ENCODE assay signal across 8 cellular contexts in the genomic region with DNA sequence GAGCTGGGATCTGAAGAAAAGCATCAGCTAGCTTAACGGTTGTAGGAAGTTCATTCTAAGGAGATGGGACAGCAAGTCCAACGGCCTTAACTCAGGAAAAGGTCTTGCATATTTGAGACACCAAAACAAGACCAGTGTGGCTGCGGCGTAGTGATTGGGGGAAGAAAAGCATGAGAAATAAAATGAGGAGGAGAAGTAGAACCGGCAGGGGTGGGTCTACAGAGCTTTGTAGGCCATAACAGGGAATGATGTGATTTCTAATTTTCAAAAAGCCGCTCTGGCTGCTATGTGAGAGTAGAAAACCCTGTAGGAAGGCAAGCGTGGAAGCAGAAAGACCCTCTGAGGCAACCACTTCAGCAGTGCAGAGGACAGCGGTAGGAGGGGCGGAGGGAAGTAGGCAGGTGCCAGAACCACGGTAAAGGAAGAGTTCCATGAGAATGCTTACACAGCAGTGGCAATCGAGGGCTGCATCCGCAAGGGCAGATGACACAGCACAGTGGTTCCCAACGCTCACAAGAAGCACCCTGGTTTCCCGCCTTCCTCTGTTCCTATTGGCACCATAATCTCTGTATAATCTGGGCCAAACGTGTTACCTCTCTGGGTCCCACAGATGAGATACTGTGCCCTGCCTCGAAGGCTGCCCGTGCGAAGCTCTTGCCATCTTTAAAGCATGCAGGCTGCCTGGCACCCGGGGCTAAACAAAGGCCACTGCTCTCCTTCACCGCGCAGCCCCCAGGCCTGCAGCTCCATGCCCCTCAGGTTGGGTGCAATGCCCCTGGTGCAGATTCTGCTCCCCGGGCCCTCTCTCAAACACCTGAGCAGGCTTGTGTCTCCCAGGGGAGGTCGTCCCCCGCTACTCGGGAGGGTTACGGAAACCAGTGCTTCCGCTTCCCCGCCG. TPM values are rescaled to one million over a fixed set of nuclear protein-coding genes. Genes with fewer than 3 reads are reported as not detected.
DNase-seq lines count a peak whose midpoint lies in the region; ATAC-seq, FAIRE-seq and TF ChIP-seq lines count a peak whose summit lies in the region.

No MANE protein-coding gene starts in this region.

- intact Hi-C loops in GM12878 (cut with micrococcal nuclease; ENCODE audit: unreplicated experiment) = loop anchor here (2.0 kb wide), 1 partner anchor 256 kb away; a partner anchor contains a TSS

- in situ Hi-C loops in GM12878 (cut with MboI) = loop anchor here (5.0 to 10.0 kb wide), 2 partner anchors 95 to 258 kb away; a partner anchor contains a TSS

- RAD21 ChIA-PET in GM12878 (lab: Charles Lee; ENCODE audit: unreplicated experiment) = interaction anchor here (0.6 to 3.6 kb wide), 41 partner anchors 11 to 537 kb away, joined by 3 to 148 read pairs (median 5); a partner anchor contains a TSS

- TF ChIP-seq EP300 in GM12878 (IDR thresholded peaks at IDR 0.05; ENCODE audit: borderline replicate concordance in 1 of 2, control insufficient read depth in 1 of 2, low read depth in 2 of 2, low read length in 2 of 2) = no peak

- ATAC-seq in HG02678 (IDR thresholded peaks at IDR 0.05; ENCODE audit: unreplicated experiment) = peak; percentile 28
- ATAC-seq in GM12878 = peak; percentile 5
- ATAC-seq in stimulated activated effector memory CD8-positive, alpha-beta T cell treated with anti-CD3 and anti-CD28 coated beads, Interleukin-12 subunit alpha, Interleukin-12 subunit beta, amount 100 ng/mL, for 72 hours = peak; percentile 17

- no peak for TF ChIP-seq CTCF in GM06990 (IDR thresholded peaks at IDR 0.05; ENCODE audit: insufficient read depth, low read length, poor library complexity, severe bottlenecking)
- no peak for TF ChIP-seq CTCF in OCI-LY1 (IDR thresholded peaks at IDR 0.05; ENCODE audit: low read length)
- TF ChIP-seq CTCF in GM12878 (IDR thresholded peaks at IDR 0.05 in 2 of 3, conservative IDR thresholded peaks at IDR 0.05 in 1 of 3; ENCODE audit: control insufficient read depth in 2 of 3, extremely low read depth in 1 of 3, insufficient read depth in 1 of 3, low read depth in 3 of 3, low read length in 3 of 3) = no peak
- TF ChIP-seq CTCF in keratinocyte (optimal IDR thresholded peaks at IDR 0.05 in 1 of 3, IDR thresholded peaks at IDR 0.05 in 1 of 3, conservative IDR thresholded peaks at IDR 0.05 in 1 of 3; ENCODE audit: extremely low read depth in 1 of 3, insufficient read depth in 2 of 3, low read length in 3 of 3) = no peak

- H3K9me2 ChIP-seq in OCI-LY1 (ENCODE audit: low read depth, low read length) = no peaks in the 10 kb centered on the region

- peak overlapping the region; percentile 77 for H3K27ac Mint-ChIP-seq in stimulated activated effector memory CD8-positive, alpha-beta T cell treated with anti-CD3 and anti-CD28 coated beads, Interleukin-12 subunit alpha, Interleukin-12 subunit beta, amount 100 ng/mL, for 72 hours

- no peak for TF ChIP-seq POLR2A in GM12878 (IDR thresholded peaks at IDR 0.05; ENCODE audit: low read depth, low read length)

- H3K9me1 ChIP-seq in keratinocyte (ENCODE audit: control insufficient read depth, extremely low read depth, insufficient read depth, low read length) = no peaks in the 10 kb centered on the region

- peak overlapping the region; percentile 33 for H3K27ac ChIP-seq in OCI-LY1 (ENCODE audit: low read depth, low read length, poor library complexity, severe bottlenecking)
- H3K27ac ChIP-seq in GM12878 (ENCODE audit: control insufficient read depth, insufficient read depth) = peak overlapping the region; percentile 86
- H3K27ac ChIP-seq in keratinocyte (ENCODE audit: control insufficient read depth, insufficient read depth, low read length) = peak overlapping the region; percentile 56

- BruUV-seq in GM12878 (replicated peaks; lab: Mats Ljungman, UMichigan) = TSS peak; percentile 31

- H2AFZ ChIP-seq in OCI-LY1 (ENCODE audit: low read length) (no peak overlapping the region), GM12878 (ENCODE audit: control insufficient read depth, low read depth, low read length) (peak overlapping the region; percentile 92), keratinocyte (ENCODE audit: control insufficient read depth, low read length) (peak overlapping the region; percentile 84)

- WGBS in GM12878 (ENCODE audit: insufficient coverage, insufficient replicate concordance, low lambda C conversion rate, missing lambda C conversion rate) = 17% methylated on average over 29 of the region's 29 CpGs

- H3K9ac ChIP-seq in OCI-LY1 (ENCODE audit: low read length) (peak overlapping the region; percentile 79), GM12878 (ENCODE audit: control insufficient read depth, insufficient read depth, low read length) (peak overlapping the region; percentile 88), keratinocyte (ENCODE audit: control insufficient read depth, extremely low read depth, insufficient read depth, low read length) (peak overlapping the region; percentile 78)

- TF ChIP-seq RAD21 in GM12878 (IDR thresholded peaks at IDR 0.05; ENCODE audit: insufficient read depth, low read depth, low read length) = no peak

- H4K20me1 ChIP-seq in OCI-LY1 (ENCODE audit: insufficient read depth, low read length) = no peaks in the 10 kb centered on the region
- no peaks in the 10 kb centered on the region for H4K20me1 ChIP-seq in GM12878 (ENCODE audit: control insufficient read depth, insufficient read depth)
- H4K20me1 ChIP-seq in keratinocyte (ENCODE audit: control insufficient read depth, extremely low read depth, insufficient read depth, low read length) = no peaks in the 10 kb centered on the region

- peaks cover 10% of the 10 kb centered on the region for H3K36me3 ChIP-seq in GM06990 (ENCODE audit: control insufficient read depth, insufficient read depth, low read length)
- peaks cover 14% of the 10 kb centered on the region for H3K36me3 ChIP-seq in OCI-LY1 (ENCODE audit: insufficient read depth, low read length)
- peaks cover 1 to 11% of the 10 kb centered on the region in 2 experiments; a peak in 3 of 4 replicates for H3K36me3 ChIP-seq in GM12878 (ENCODE audit: control insufficient read depth in 2 of 2, insufficient read depth in 2 of 2, low read length in 1 of 2)
- H3K36me3 ChIP-seq in keratinocyte (ENCODE audit: control insufficient read depth in 2 of 2, extremely low read depth in 1 of 2, insufficient read depth in 2 of 2, low read length in 2 of 2) = peaks cover 1 to 14% of the 10 kb centered on the region in 2 experiments

- peaks cover 55% of the 10 kb centered on the region for H3K36me3 Mint-ChIP-seq in stimulated activated effector memory CD8-positive, alpha-beta T cell treated with anti-CD3 and anti-CD28 coated beads, Interleukin-12 subunit alpha, Interleukin-12 subunit beta, amount 100 ng/mL, for 72 hours

- H3K9me3 ChIP-seq in OCI-LY1 (ENCODE audit: low read length) (no peaks in the 10 kb centered on the region), GM12878 (replicated peaks; ENCODE audit: control insufficient read depth, insufficient read depth, low read length) (no peaks in the 10 kb centered on the region), keratinocyte (ENCODE audit: control insufficient read depth, low read depth, low read length) (no peaks in the 10 kb centered on the region)

- H3K4me3 Mint-ChIP-seq in stimulated activated effector memory CD8-positive, alpha-beta T cell treated with anti-CD3 and anti-CD28 coated beads, Interleukin-12 subunit alpha, Interleukin-12 subunit beta, amount 100 ng/mL, for 72 hours = peak overlapping the region; percentile 73

- DNase-seq in GM06990 (ENCODE audit: extremely low read depth, insufficient read length) (no peak), GM12878 (ENCODE audit: low read depth, low spot score) (no peak), keratinocyte (ENCODE audit: low read depth, low spot score) (no peak), cerebellar nuclear complex (lab: John Stamatoyannopoulos, UW) (no peak), mucosa of gallbladder (ENCODE audit: low spot score) (no peak)
- DNase-seq in stimulated activated effector memory CD8-positive, alpha-beta T cell treated with anti-CD3 and anti-CD28 coated beads, Interleukin-12 subunit alpha, Interleukin-12 subunit beta, amount 100 ng/mL, for 72 hours (ENCODE audit: low spot score in 2 of 2) = peak in 1 of 2 donors; percentile 71

- H3K4me1 ChIP-seq in OCI-LY1 (ENCODE audit: insufficient read depth, low read length, severe bottlenecking) = peaks cover 19% of the 10 kb centered on the region
- H3K4me1 ChIP-seq in GM12878 (ENCODE audit: control insufficient read depth, insufficient read depth, low read length) = peaks cover 3% of the 10 kb centered on the region; the same call in 1 of the 2 replicates
- peaks cover 17% of the 10 kb centered on the region for H3K4me1 ChIP-seq in keratinocyte (ENCODE audit: control insufficient read depth, extremely low read depth, insufficient read depth, low read length)

- dilution Hi-C loops in keratinocyte (cut with MboI; ENCODE audit: extremely low pct_ligation_motif_present, low sequenced_read_pairs) = no loop called here

- no peaks in the 10 kb centered on the region for H3F3A ChIP-seq in OCI-LY1 (ENCODE audit: insufficient read depth, low read length)

- H3K79me2 ChIP-seq in OCI-LY1 (ENCODE audit: insufficient read depth, low read length) (no peaks in the 10 kb centered on the region), GM12878 (ENCODE audit: control insufficient read depth, insufficient read depth, low read length) (peaks cover 18% of the 10 kb centered on the region), keratinocyte (ENCODE audit: control insufficient read depth, insufficient read depth, low read length) (peaks cover 8% of the 10 kb centered on the region)

- POLR2A ChIA-PET in GM12878 (lab: Charles Lee) = interaction anchor here (0.5 to 3.1 kb wide), 13 partner anchors 9 to 255 kb away, joined by 3 to 30 read pairs (median 4); a partner anchor contains a TSS

- CTCF ChIA-PET in GM12878 (lab: Yijun Ruan, JAX) = interaction anchor here (0.6 to 10.4 kb wide), 40 partner anchors 7 to 256 kb away, joined by 3 to 238 read pairs (median 4); a partner anchor contains a TSS

- H3K9me3 Mint-ChIP-seq in stimulated activated effector memory CD8-positive, alpha-beta T cell treated with anti-CD3 and anti-CD28 coated beads, Interleukin-12 subunit alpha, Interleukin-12 subunit beta, amount 100 ng/mL, for 72 hours = no peaks in the 10 kb centered on the region

- H3K4me3 ChIP-seq in GM06990 (replicated peaks; ENCODE audit: low read depth, low read length) = peak overlapping the region; percentile 86
- H3K4me3 ChIP-seq in OCI-LY1 (ENCODE audit: low read depth, low read length, poor library complexity, severe bottlenecking) = peak overlapping the region; percentile 76
- H3K4me3 ChIP-seq in GM12878 = peak overlapping the region; percentile 99
- H3K4me3 ChIP-seq in keratinocyte (ENCODE audit: control insufficient read depth in 2 of 3, extremely low read depth in 1 of 3, insufficient read depth in 2 of 3, low read depth in 1 of 3, low read length in 3 of 3) = peak overlapping the region; percentile 73 to 83 (median 80)

- H3K4me2 ChIP-seq in OCI-LY1 (ENCODE audit: low read length) (peak overlapping the region; percentile 88), GM12878 (ENCODE audit: control insufficient read depth, insufficient read depth) (peak overlapping the region; percentile 100), keratinocyte (ENCODE audit: control insufficient read depth, extremely low read depth, insufficient read depth, low read depth, low read length) (peak overlapping the region; percentile 96)

- H3K4me1 Mint-ChIP-seq in stimulated activated effector memory CD8-positive, alpha-beta T cell treated with anti-CD3 and anti-CD28 coated beads, Interleukin-12 subunit alpha, Interleukin-12 subunit beta, amount 100 ng/mL, for 72 hours = peaks cover 43% of the 10 kb centered on the region

- SMC1A ChIA-PET in GM12878 (lab: Charles Lee; ENCODE audit: uncharacterized antibody, unreplicated experiment) = interaction anchor here (0.6 to 4.2 kb wide), 24 partner anchors 11 to 292 kb away, joined by 3 to 99 read pairs (median 5); a partner anchor contains a TSS

- no peaks in the 10 kb centered on the region for H3K27me3 ChIP-seq in GM06990 (replicated peaks; ENCODE audit: control insufficient read depth, insufficient read depth, low read length)
- H3K27me3 ChIP-seq in OCI-LY1 (ENCODE audit: insufficient read depth, low read length) = 0 out of 2 replicates have a peak, but pooled peaks cover 7% of the 10 kb centered on the region
- H3K27me3 ChIP-seq in GM12878 (replicated peaks in 1 of 2; ENCODE audit: control insufficient read depth in 2 of 2, insufficient read depth in 2 of 2, low read length in 1 of 2) = no peaks in the 10 kb centered on the region
- H3K27me3 ChIP-seq in keratinocyte (ENCODE audit: control insufficient read depth, extremely low read depth, insufficient read depth, low read length) = no peaks in the 10 kb centered on the region

- FAIRE-seq in GM12878 (lab: Jason Lieb, UNC) (peak; percentile 35), keratinocyte (lab: Jason Lieb, UNC) (no peak)

RNA-seq across cellular contexts. Expression of a gene that starts 0.8 kb away (rescaled TPM):
- total RNA-seq in GM12878 (2013; cell fraction: nucleolus; rRNA removed) = 24.3 and 25.0 TPM in 2 replicates
- total RNA-seq in GM12878 (2014; rRNA removed) (30.0 and 32.1 TPM in 2 replicates), GM12878 (2014; rRNA removed; fragmentation: Illumina TruSeq; extraction: Trizol) (11.2 and 11.5 TPM in 2 replicates), GM12878 (2021) (23.0 and 24.9 TPM in 2 replicates), mucosa of gallbladder (19.1 TPM)
- polyA plus RNA-seq in GM12878 (2011; ENCODE audit: low read depth) = 8.5 TPM
- polyA plus RNA-seq in GM12878 (2011; rRNA removed) (9.1 and 18.6 TPM in 2 replicates), GM12878 (2014; fragmentation: Illumina TruSeq; extraction: Trizol) (1.8 and 7.4 TPM in 2 replicates), GM12878 (2014; fragmentation: Nextera tagmentation; extraction: Ambion mirVana) (10 to 100 TPM; 18.0 to 22.5 TPM), GM12878 (2014; rRNA removed) (31.8 and 37.9 TPM in 2 replicates), GM12878 (2016; fragmentation: Nextera tagmentation; extraction: Ambion mirVana) (10 to 100 TPM; 30.3 to 36.2 TPM), keratinocyte (6.6 to 8.3 TPM (median 7.2 TPM) in 3 replicates)
- 18.4 and 28.0 TPM in 2 replicates for polyA plus RNA-seq in GM12878 (2011; cell fraction: cytosol; rRNA removed)
- 25.2 and 29.1 TPM in 2 replicates for polyA plus RNA-seq in GM12878 (2011; cell fraction: nucleus; rRNA removed)
- 16.2 and 19.1 TPM in 2 replicates for polyA plus RNA-seq in GM12878 (2012)
- polyA minus RNA-seq in GM12878 (2011; rRNA and poly(A)+ RNA removed) = 7.2 and 13.4 TPM in 2 replicates
- polyA minus RNA-seq in GM12878 (2011; cell fraction: cytosol; rRNA and poly(A)+ RNA removed) = 4.2 and 4.8 TPM in 2 replicates
- 4.8 and 9.9 TPM in 2 replicates for polyA minus RNA-seq in GM12878 (2011; cell fraction: nucleus; rRNA and poly(A)+ RNA removed)
- 2.0 TPM for polyA plus RNA-seq in keratinocyte (2011; ENCODE audit: low read depth)
- polyA plus RNA-seq in keratinocyte (2011; cell fraction: cytosol; rRNA removed) = 3.3 and 5.3 TPM in 2 replicates
- polyA plus RNA-seq in keratinocyte (2011; cell fraction: nucleus; rRNA removed) = 4.3 and 5.6 TPM in 2 replicates
- 4.1 and 11.5 TPM in 2 replicates for polyA plus RNA-seq in keratinocyte (2012; ENCODE audit: low replicate concordance)
- 2.5 to 7.1 TPM (median 4.6 TPM) in 3 replicates for polyA minus RNA-seq in keratinocyte
- polyA minus RNA-seq in keratinocyte (2011; cell fraction: cytosol; rRNA and poly(A)+ RNA removed) = 3.1 TPM
- 3.3 and 4.8 TPM in 2 replicates for polyA minus RNA-seq in keratinocyte (2011; cell fraction: nucleus; rRNA and poly(A)+ RNA removed)

RNA-seq across cellular contexts. Expression of a gene that starts 12.9 kb away (rescaled TPM):
- total RNA-seq in GM12878 (2013; cell fraction: nucleolus; rRNA removed) = 47.1 and 54.6 TPM in 2 replicates
- total RNA-seq in GM12878 (2014; rRNA removed) = 15.8 and 16.5 TPM in 2 replicates
- 6.3 and 7.2 TPM in 2 replicates for total RNA-seq in GM12878 (2014; rRNA removed; fragmentation: Illumina TruSeq; extraction: Trizol)
- 21.6 and 26.1 TPM in 2 replicates for total RNA-seq in GM12878 (2021)
- polyA plus RNA-seq in GM12878 (2011; ENCODE audit: low read depth) = 4.8 TPM
- polyA plus RNA-seq in GM12878 (2011; rRNA removed) = 10.6 and 20.8 TPM in 2 replicates
- 19.6 and 26.6 TPM in 2 replicates for polyA plus RNA-seq in GM12878 (2011; cell fraction: cytosol; rRNA removed)
- polyA plus RNA-seq in GM12878 (2011; cell fraction: nucleus; rRNA removed) = 81.6 and 88.9 TPM in 2 replicates
- 10.6 and 12.7 TPM in 2 replicates for polyA plus RNA-seq in GM12878 (2012)
- polyA plus RNA-seq in GM12878 (2014; fragmentation: Illumina TruSeq; extraction: Trizol) = 3.8 and 6.5 TPM in 2 replicates
- polyA plus RNA-seq in GM12878 (2014; fragmentation: Nextera tagmentation; extraction: Ambion mirVana) = under 1 TPM; 0.06 to 0.18 TPM
- 17.5 and 18.0 TPM in 2 replicates for polyA plus RNA-seq in GM12878 (2014; rRNA removed)
- 1 to 10 TPM; 5.3 to 6.4 TPM for polyA plus RNA-seq in GM12878 (2016; fragmentation: Nextera tagmentation; extraction: Ambion mirVana)
- polyA minus RNA-seq in GM12878 (2011; rRNA and poly(A)+ RNA removed) = 26.9 and 31.0 TPM in 2 replicates
- polyA minus RNA-seq in GM12878 (2011; cell fraction: cytosol; rRNA and poly(A)+ RNA removed) = 13.6 and 15.0 TPM in 2 replicates
- 14.1 and 24.3 TPM in 2 replicates for polyA minus RNA-seq in GM12878 (2011; cell fraction: nucleus; rRNA and poly(A)+ RNA removed)
- 6.9 to 10.2 TPM (median 7.5 TPM) in 3 replicates for polyA plus RNA-seq in keratinocyte
- 1.2 TPM for polyA plus RNA-seq in keratinocyte (2011; ENCODE audit: low read depth)
- polyA plus RNA-seq in keratinocyte (2011; cell fraction: cytosol; rRNA removed) = 2.3 and 3.0 TPM in 2 replicates
- polyA plus RNA-seq in keratinocyte (2011; cell fraction: nucleus; rRNA removed) = 19.8 and 21.2 TPM in 2 replicates
- 5.2 and 6.3 TPM in 2 replicates for polyA plus RNA-seq in keratinocyte (2012; ENCODE audit: low replicate concordance)
- polyA minus RNA-seq in keratinocyte = 12.4 to 21.9 TPM (median 13.6 TPM) in 3 replicates
- polyA minus RNA-seq in keratinocyte (2011; cell fraction: cytosol; rRNA and poly(A)+ RNA removed) = 8.4 TPM
- 18.9 and 19.0 TPM in 2 replicates for polyA minus RNA-seq in keratinocyte (2011; cell fraction: nucleus; rRNA and poly(A)+ RNA removed)
- total RNA-seq in mucosa of gallbladder = 42.3 TPM

RNA-seq across cellular contexts. Expression of a gene that starts 13.2 kb away (rescaled TPM):
- 12.3 and 15.0 TPM in 2 replicates for total RNA-seq in GM12878 (2013; cell fraction: nucleolus; rRNA removed)
- total RNA-seq in GM12878 (2014; rRNA removed) (2.7 and 3.3 TPM in 2 replicates), GM12878 (2014; rRNA removed; fragmentation: Illumina TruSeq; extraction: Trizol) (2.6 and 2.8 TPM in 2 replicates), GM12878 (2021) (3.5 and 3.9 TPM in 2 replicates), mucosa of gallbladder (6.9 TPM)
- 1.00 TPM for polyA plus RNA-seq in GM12878 (2011; ENCODE audit: low read depth)
- polyA plus RNA-seq in GM12878 (2011; rRNA removed) (1.7 and 2.3 TPM in 2 replicates), GM12878 (2014; fragmentation: Illumina TruSeq; extraction: Trizol) (1.5 and 2.0 TPM in 2 replicates), GM12878 (2014; fragmentation: Nextera tagmentation; extraction: Ambion mirVana) (under 1 TPM; 0.34 to 0.77 TPM), GM12878 (2014; rRNA removed) (5.3 and 6.2 TPM in 2 replicates), GM12878 (2016; fragmentation: Nextera tagmentation; extraction: Ambion mirVana) (1 to 10 TPM; 2.6 to 2.8 TPM), keratinocyte (0.39 to 2.0 TPM (median 1.4 TPM) in 3 replicates)
- 1.1 and 2.2 TPM in 2 replicates for polyA plus RNA-seq in GM12878 (2011; cell fraction: cytosol; rRNA removed)
- polyA plus RNA-seq in GM12878 (2011; cell fraction: nucleus; rRNA removed) = 17.6 and 25.2 TPM in 2 replicates
- polyA plus RNA-seq in GM12878 (2012) = 2.0 and 2.6 TPM in 2 replicates
- polyA minus RNA-seq in GM12878 (2011; rRNA and poly(A)+ RNA removed) = 1.6 and 1.9 TPM in 2 replicates
- 0.94 TPM in 1 of 2 replicates, not detected in the other for polyA minus RNA-seq in GM12878 (2011; cell fraction: cytosol; rRNA and poly(A)+ RNA removed)
- 3.1 and 4.7 TPM in 2 replicates for polyA minus RNA-seq in GM12878 (2011; cell fraction: nucleus; rRNA and poly(A)+ RNA removed)
- polyA plus RNA-seq in keratinocyte (2011; ENCODE audit: low read depth) = 2.3 TPM
- 0.52 and 0.55 TPM in 2 replicates for polyA plus RNA-seq in keratinocyte (2011; cell fraction: cytosol; rRNA removed)
- polyA plus RNA-seq in keratinocyte (2011; cell fraction: nucleus; rRNA removed) = 6.2 and 7.5 TPM in 2 replicates
- 0.87 and 1.1 TPM in 2 replicates for polyA plus RNA-seq in keratinocyte (2012; ENCODE audit: low replicate concordance)
- 0.30 to 2.5 TPM (median 1.4 TPM) in 3 replicates for polyA minus RNA-seq in keratinocyte
- polyA minus RNA-seq in keratinocyte (2011; cell fraction: cytosol; rRNA and poly(A)+ RNA removed) = not detected
- polyA minus RNA-seq in keratinocyte (2011; cell fraction: nucleus; rRNA and poly(A)+ RNA removed) = 1.5 and 4.1 TPM in 2 replicates

RNA-seq across cellular contexts. Expression of a gene that starts 41.0 kb away (rescaled TPM):
- 20.3 and 22.8 TPM in 2 replicates for total RNA-seq in GM12878 (2013; cell fraction: nucleolus; rRNA removed)
- 4.0 and 4.7 TPM in 2 replicates for total RNA-seq in GM12878 (2014; rRNA removed)
- 2.8 and 3.2 TPM in 2 replicates for total RNA-seq in GM12878 (2014; rRNA removed; fragmentation: Illumina TruSeq; extraction: Trizol)
- total RNA-seq in GM12878 (2021) = 14.3 and 14.9 TPM in 2 replicates
- polyA plus RNA-seq in GM12878 (2011; ENCODE audit: low read depth) = 3.6 TPM
- 3.2 and 9.6 TPM in 2 replicates for polyA plus RNA-seq in GM12878 (2011; rRNA removed)
- polyA plus RNA-seq in GM12878 (2011; cell fraction: cytosol; rRNA removed) = 12.6 and 16.8 TPM in 2 replicates
- polyA plus RNA-seq in GM12878 (2011; cell fraction: nucleus; rRNA removed) = 28.6 and 33.7 TPM in 2 replicates
- 7.6 and 8.5 TPM in 2 replicates for polyA plus RNA-seq in GM12878 (2012)
- 1.8 and 7.9 TPM in 2 replicates for polyA plus RNA-seq in GM12878 (2014; fragmentation: Illumina TruSeq; extraction: Trizol)
- polyA plus RNA-seq in GM12878 (2014; fragmentation: Nextera tagmentation; extraction: Ambion mirVana) = 1 to 10 TPM in 1 of 2 experiments, under 1 TPM in 1; 0.72 to 1.9 TPM
- 7.6 and 9.5 TPM in 2 replicates for polyA plus RNA-seq in GM12878 (2014; rRNA removed)
- polyA plus RNA-seq in GM12878 (2016; fragmentation: Nextera tagmentation; extraction: Ambion mirVana) = 1 to 10 TPM; 2.6 to 3.0 TPM
- polyA minus RNA-seq in GM12878 (2011; rRNA and poly(A)+ RNA removed) = 15.1 and 29.7 TPM in 2 replicates
- 14.7 and 16.7 TPM in 2 replicates for polyA minus RNA-seq in GM12878 (2011; cell fraction: cytosol; rRNA and poly(A)+ RNA removed)
- polyA minus RNA-seq in GM12878 (2011; cell fraction: nucleus; rRNA and poly(A)+ RNA removed) = 10.8 and 21.8 TPM in 2 replicates
- 2.3 to 3.1 TPM (median 2.6 TPM) in 3 replicates for polyA plus RNA-seq in keratinocyte
- polyA plus RNA-seq in keratinocyte (2011; ENCODE audit: low read depth) = 2.1 TPM
- 1.4 and 1.7 TPM in 2 replicates for polyA plus RNA-seq in keratinocyte (2011; cell fraction: cytosol; rRNA removed)
- 7.0 and 8.3 TPM in 2 replicates for polyA plus RNA-seq in keratinocyte (2011; cell fraction: nucleus; rRNA removed)
- polyA plus RNA-seq in keratinocyte (2012; ENCODE audit: low replicate concordance) = 3.9 and 5.2 TPM in 2 replicates
- 5.6 to 11.6 TPM (median 10.5 TPM) in 3 replicates for polyA minus RNA-seq in keratinocyte
- 3.1 TPM for polyA minus RNA-seq in keratinocyte (2011; cell fraction: cytosol; rRNA and poly(A)+ RNA removed)
- polyA minus RNA-seq in keratinocyte (2011; cell fraction: nucleus; rRNA and poly(A)+ RNA removed) = 8.3 and 10.9 TPM in 2 replicates
- total RNA-seq in mucosa of gallbladder = 65.2 TPM

Comparison
In these comparisons a context has a peak if more than half of its experiments do, and no peak if none do; other contexts are left out.
1. H3K27ac ChIP-seq: peak in every context shown above with its lines; median percentile 86 in GM12878; 56 in keratinocyte; 33 in OCI-LY1.